In genomic region chr12:21337959-21338704, GRCh38 we compare ENCODE assay signal across 22 cellular contexts. TPM values are rescaled to one million over a fixed set of nuclear protein-coding genes. Genes with fewer than 3 reads are reported as not detected.
DNase-seq lines count a peak whose midpoint lies in the region; ATAC-seq and TF ChIP-seq lines count a peak whose summit lies in the region.
"Had no signal": no experiment of that assay in that cellular context is flagged by ENCODE, and none has a peak within 500 bp of the region (broad histone marks: within the 10 kb centered on the region; RNA-seq: fewer than 3 reads in every experiment).

No MANE protein-coding gene starts in this region.

- no peak overlapping the region for H3K4me2 ChIP-seq in MM.1S (ENCODE audit: low read depth, low read length)

- DNase-seq in activated naive CD8-positive, alpha-beta T cell treated with anti-CD3 and anti-CD28 coated beads, Interleukin-2, amount 50 U/mL, for 24 hours: no peak
- DNase-seq in activated naive CD8-positive, alpha-beta T cell treated with anti-CD3 and anti-CD28 coated beads for 36 hours: no peak
- DNase-seq in cerebellar nuclear complex (lab: John Stamatoyannopoulos, UW): peak; percentile 83 to 91
- DNase-seq in stimulated activated effector memory CD8-positive, alpha-beta T cell treated with anti-CD3 and anti-CD28 coated beads, Interleukin-12 subunit alpha, Interleukin-12 subunit beta, amount 100 ng/mL, for 72 hours (ENCODE audit: low spot score in 2 of 2): no peak
- DNase-seq in MM.1S: no peak
- DNase-seq in stimulated activated CD4-positive, alpha-beta T cell treated with anti-CD3 and anti-CD28 coated beads, Interleukin-4, amount 100 ng/mL, for 4 hours: no peak
- DNase-seq in NCI-H1930 (lab: John Stamatoyannopoulos, UW): no peak
- DNase-seq: COR-L47, DMS153, GF-D8, HCEC 1CT, IMR-90, Karpas-422, NCI-H1048, NCI-H1436, NCI-H2029, NCI-H526 treated with DMSO at 0.1 percent for 48 hours had no signal

- no peak for TF ChIP-seq CTCF in MM.1S (IDR thresholded peaks at IDR 0.05; ENCODE audit: low read length)

- no peaks in the 10 kb centered on the region for H3K27me3 ChIP-seq in MM.1S (replicated peaks; ENCODE audit: insufficient read depth, low read length)

- no peak overlapping the region for H2AFZ ChIP-seq in MM.1S (ENCODE audit: low read length)

- no peaks in the 10 kb centered on the region for H3K36me3 ChIP-seq in MM.1S (replicated peaks; ENCODE audit: insufficient read depth, low read length)

- no peaks in the 10 kb centered on the region for H3K9me3 Mint-ChIP-seq in activated naive CD8-positive, alpha-beta T cell treated with anti-CD3 and anti-CD28 coated beads, Interleukin-2, amount 50 U/mL, for 24 hours
- no peaks in the 10 kb centered on the region for H3K9me3 Mint-ChIP-seq in activated naive CD8-positive, alpha-beta T cell treated with anti-CD3 and anti-CD28 coated beads for 36 hours
- H3K9me3 Mint-ChIP-seq in stimulated activated effector memory CD8-positive, alpha-beta T cell treated with anti-CD3 and anti-CD28 coated beads, Interleukin-12 subunit alpha, Interleukin-12 subunit beta, amount 100 ng/mL, for 72 hours: no peaks in the 10 kb centered on the region

- H3K27ac Mint-ChIP-seq in activated naive CD8-positive, alpha-beta T cell treated with anti-CD3 and anti-CD28 coated beads, Interleukin-2, amount 50 U/mL, for 24 hours: no peak overlapping the region
- H3K27ac Mint-ChIP-seq in activated naive CD8-positive, alpha-beta T cell treated with anti-CD3 and anti-CD28 coated beads for 36 hours: no peak overlapping the region
- no peak overlapping the region for H3K27ac Mint-ChIP-seq in stimulated activated effector memory CD8-positive, alpha-beta T cell treated with anti-CD3 and anti-CD28 coated beads, Interleukin-12 subunit alpha, Interleukin-12 subunit beta, amount 100 ng/mL, for 72 hours
- H3K27ac Mint-ChIP-seq: B cell had no signal

- no peaks in the 10 kb centered on the region for H3K9me2 ChIP-seq in MM.1S (replicated peaks; ENCODE audit: insufficient read depth, low read length)

- H3K4me1 ChIP-seq in MM.1S (ENCODE audit: low read length): no peaks in the 10 kb centered on the region

- no peaks in the 10 kb centered on the region for H3K36me3 Mint-ChIP-seq in activated naive CD8-positive, alpha-beta T cell treated with anti-CD3 and anti-CD28 coated beads, Interleukin-2, amount 50 U/mL, for 24 hours (ENCODE audit: low read depth)
- no peaks in the 10 kb centered on the region for H3K36me3 Mint-ChIP-seq in activated naive CD8-positive, alpha-beta T cell treated with anti-CD3 and anti-CD28 coated beads for 36 hours
- no peaks in the 10 kb centered on the region for H3K36me3 Mint-ChIP-seq in stimulated activated effector memory CD8-positive, alpha-beta T cell treated with anti-CD3 and anti-CD28 coated beads, Interleukin-12 subunit alpha, Interleukin-12 subunit beta, amount 100 ng/mL, for 72 hours

- H3K27ac ChIP-seq in MM.1S (ENCODE audit: low read length): no peak overlapping the region

- no peak overlapping the region for H3K4me3 ChIP-seq in MM.1S (ENCODE audit: low read length)

- H4K20me1 ChIP-seq in MM.1S (ENCODE audit: insufficient read depth, low read length): no peaks in the 10 kb centered on the region

- no peaks in the 10 kb centered on the region for H3F3A ChIP-seq in MM.1S (ENCODE audit: insufficient read depth, low read length)

- no peaks in the 10 kb centered on the region for H3K79me2 ChIP-seq in MM.1S (ENCODE audit: low read length)

- H3K4me3 Mint-ChIP-seq in activated naive CD8-positive, alpha-beta T cell treated with anti-CD3 and anti-CD28 coated beads, Interleukin-2, amount 50 U/mL, for 24 hours: no peak overlapping the region
- no peak overlapping the region for H3K4me3 Mint-ChIP-seq in activated naive CD8-positive, alpha-beta T cell treated with anti-CD3 and anti-CD28 coated beads for 36 hours
- H3K4me3 Mint-ChIP-seq in stimulated activated effector memory CD8-positive, alpha-beta T cell treated with anti-CD3 and anti-CD28 coated beads, Interleukin-12 subunit alpha, Interleukin-12 subunit beta, amount 100 ng/mL, for 72 hours: no peak overlapping the region
- H3K4me3 Mint-ChIP-seq: B cell had no signal

- H3K9ac ChIP-seq in MM.1S (ENCODE audit: low read length): no peak overlapping the region

- ATAC-seq in activated naive CD8-positive, alpha-beta T cell treated with anti-CD3 and anti-CD28 coated beads, Interleukin-2, amount 50 U/mL, for 24 hours: peak; percentile 40
- ATAC-seq in stimulated activated effector memory CD8-positive, alpha-beta T cell treated with anti-CD3 and anti-CD28 coated beads, Interleukin-12 subunit alpha, Interleukin-12 subunit beta, amount 100 ng/mL, for 72 hours: peak; percentile 55
- ATAC-seq: Panc1 had no signal

- H3K9me3 ChIP-seq in MM.1S (replicated peaks; ENCODE audit: insufficient read depth, low read length): no peaks in the 10 kb centered on the region

- H3K4me1 Mint-ChIP-seq in activated naive CD8-positive, alpha-beta T cell treated with anti-CD3 and anti-CD28 coated beads, Interleukin-2, amount 50 U/mL, for 24 hours: peaks cover 5% of the 10 kb centered on the region
- H3K4me1 Mint-ChIP-seq in activated naive CD8-positive, alpha-beta T cell treated with anti-CD3 and anti-CD28 coated beads for 36 hours: peaks cover 2% of the 10 kb centered on the region
- H3K4me1 Mint-ChIP-seq in stimulated activated effector memory CD8-positive, alpha-beta T cell treated with anti-CD3 and anti-CD28 coated beads, Interleukin-12 subunit alpha, Interleukin-12 subunit beta, amount 100 ng/mL, for 72 hours: peaks cover 5% of the 10 kb centered on the region
- H3K4me1 Mint-ChIP-seq: B cell had no signal

- H3K27me3 Mint-ChIP-seq in activated naive CD8-positive, alpha-beta T cell treated with anti-CD3 and anti-CD28 coated beads, Interleukin-2, amount 50 U/mL, for 24 hours: peaks cover 8% of the 10 kb centered on the region
- no peaks in the 10 kb centered on the region for H3K27me3 Mint-ChIP-seq in activated naive CD8-positive, alpha-beta T cell treated with anti-CD3 and anti-CD28 coated beads for 36 hours
- H3K27me3 Mint-ChIP-seq: B cell had no signal

RNA-seq across cellular contexts. Expression of gene SLCO1A2, which starts 3.4 kb away (rescaled TPM):
- not detected for total RNA-seq in activated naive CD8-positive, alpha-beta T cell treated with anti-CD3 and anti-CD28 coated beads for 36 hours
- total RNA-seq: B cell, Daoy, IMR-90, MCF 10A had no signal

RNA-seq across cellular contexts. Expression of gene IAPP, which starts 34.6 kb away (rescaled TPM):
- not detected for total RNA-seq in activated naive CD8-positive, alpha-beta T cell treated with anti-CD3 and anti-CD28 coated beads for 36 hours
- total RNA-seq: A172, B cell, Daoy, IMR-90, MCF 10A had no signal

Comparison
In these comparisons a context has a peak if more than half of its experiments do, and no peak if none do; other contexts are left out.
1. DNase-seq: peak in cerebellar nuclear complex (2 of 2); none in activated naive CD8-positive, alpha-beta T cell treated with anti-CD3 and anti-CD28 coated beads, Interleukin-2, amount 50 U/mL, for 24 hours (single experiment), activated naive CD8-positive, alpha-beta T cell treated with anti-CD3 and anti-CD28 coated beads for 36 hours (single experiment), stimulated activated effector memory CD8-positive, alpha-beta T cell treated with anti-CD3 and anti-CD28 coated beads, Interleukin-12 subunit alpha, Interleukin-12 subunit beta, amount 100 ng/mL, for 72 hours (0 of 2), MM.1S (single experiment), stimulated activated CD4-positive, alpha-beta T cell treated with anti-CD3 and anti-CD28 coated beads, Interleukin-4, amount 100 ng/mL, for 4 hours (0 of 2) and NCI-H1930 (0 of 2).